In the genomic region with DNA sequence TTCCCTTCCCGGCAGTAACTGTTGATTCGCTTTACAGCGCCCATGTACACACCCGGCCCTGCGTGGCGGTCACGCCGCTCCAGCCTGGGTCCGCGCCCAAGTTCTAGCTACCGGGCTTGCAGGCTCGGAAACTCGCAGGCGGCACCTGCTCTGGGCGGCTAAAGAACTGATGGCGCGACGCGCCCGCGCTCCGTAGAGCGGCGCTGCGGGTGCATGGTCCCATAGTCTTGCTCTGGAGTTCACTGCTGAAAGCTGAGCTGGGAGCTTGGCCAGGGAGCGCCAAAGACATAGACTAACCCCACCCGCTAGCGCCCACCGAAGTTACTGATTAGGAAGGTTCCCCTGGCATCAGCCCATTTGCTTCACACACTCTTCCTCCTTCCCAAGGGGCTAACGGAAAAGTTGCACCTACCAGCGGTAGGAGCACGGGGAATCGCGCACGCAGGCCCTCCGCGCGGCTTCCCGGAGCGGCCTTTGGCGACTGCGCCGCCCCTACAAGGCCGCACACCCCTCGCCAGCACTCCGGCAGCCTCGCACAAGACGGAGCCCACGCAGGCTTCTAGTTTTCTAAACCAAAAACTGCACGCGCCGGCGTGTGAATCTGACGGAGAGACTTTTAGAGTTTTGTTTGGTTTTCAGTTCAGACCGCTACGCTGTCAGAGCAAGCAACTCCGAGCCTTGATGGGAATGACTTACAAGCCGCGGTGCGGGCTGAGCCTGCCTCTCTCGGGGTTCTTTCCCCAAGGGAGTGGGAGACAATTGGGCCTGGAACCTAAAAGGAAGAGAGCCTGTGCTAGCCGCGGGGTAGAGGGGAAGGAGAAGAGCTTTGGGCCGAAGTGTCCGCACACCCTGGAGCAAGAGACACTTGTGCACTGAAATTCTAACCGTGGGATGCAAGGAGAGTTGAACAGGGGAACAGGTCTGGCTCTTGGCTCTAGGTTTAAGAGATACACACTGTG, we compare ENCODE assay signal across 8 cellular contexts.
A peak's percentile ranks its signal among the peaks of the same experiment; 100 is the strongest.
DNase-seq lines count a peak whose midpoint lies in the region; ATAC-seq lines count a peak whose summit lies in the region.

No MANE protein-coding gene starts in this region.

- peak; percentile 29 for DNase-seq in DMS153 (lab: John Stamatoyannopoulos, UW)
- DNase-seq in OCI-M1 (lab: John Stamatoyannopoulos, UW): peak; percentile 88
- peak in 49 of 61 donors; percentile 24 to 84 (median 65) for DNase-seq in caudate nucleus (lab: John Stamatoyannopoulos, UW)
- DNase-seq in left kidney (ENCODE audit: low read depth, low spot score): peak; percentile 60
- DNase-seq in stimulated activated naive CD4-positive, alpha-beta T cell treated with Interleukin-2 at 50 U/mL for 16 hours (lab: John Stamatoyannopoulos, UW): peak; percentile 20
- no peak for DNase-seq in cerebellar nuclear complex (lab: John Stamatoyannopoulos, UW)

- peak overlapping the region; percentile 94 for H3K27ac ChIP-seq in caudate nucleus (ENCODE audit: low read depth, low read length)

- peak; percentile 17 for ATAC-seq in HG02623 (IDR thresholded peaks at IDR 0.05; ENCODE audit: unreplicated experiment)
- no peak for ATAC-seq in HG02970 (IDR thresholded peaks at IDR 0.05; ENCODE audit: low FRiP score, unreplicated experiment)

Comparison
In these comparisons a context has a peak if more than half of its experiments do, and no peak if none do; other contexts are left out.
1. DNase-seq: peak in DMS153 (single experiment), OCI-M1 (single experiment), caudate nucleus (49 of 61), left kidney (single experiment) and stimulated activated naive CD4-positive, alpha-beta T cell treated with Interleukin-2 at 50 U/mL for 16 hours (single experiment); none in cerebellar nuclear complex (0 of 2).